ENCODE assay signal across 8 cellular contexts in genomic region chr15:57708047-57708446, GRCh38. TPM values are rescaled to one million over a fixed set of nuclear protein-coding genes. Genes with fewer than 3 reads are reported as not detected.
DNase-seq lines count a peak whose midpoint lies in the region; ATAC-seq and TF ChIP-seq lines count a peak whose summit lies in the region.

No MANE protein-coding gene starts in this region.

- peak overlapping the region; percentile 84 for H3K4me3 Mint-ChIP-seq in activated CD4-positive, alpha-beta memory T cell treated with anti-CD3 and anti-CD28 coated beads for 36 hours

- H3K9me3 Mint-ChIP-seq in activated CD4-positive, alpha-beta memory T cell treated with anti-CD3 and anti-CD28 coated beads for 36 hours, result no peaks in the 10 kb centered on the region

- peaks cover 67% of the 10 kb centered on the region for H3K4me1 Mint-ChIP-seq in activated CD4-positive, alpha-beta memory T cell treated with anti-CD3 and anti-CD28 coated beads for 36 hours (ENCODE audit: low read depth)

- H3K27ac ChIP-seq in HEK293 (ENCODE audit: extremely low read depth, low read depth, low read length), result no peak overlapping the region
- peak overlapping the region; percentile 93 for H3K27ac ChIP-seq in skeletal muscle tissue (ENCODE audit: low read depth, low read length)

- H3K9me3 ChIP-seq in HEK293 (ENCODE audit: control insufficient read depth, insufficient read depth, low read depth, low read length), result no peaks in the 10 kb centered on the region
- H3K9me3 ChIP-seq in skeletal muscle tissue (ENCODE audit: control insufficient read depth in 3 of 3, low read length in 3 of 3), result no peaks in the 10 kb centered on the region

- H3K36me3 ChIP-seq in HEK293 (ENCODE audit: control insufficient read depth in 2 of 2, insufficient read depth in 1 of 2, low read length in 2 of 2) (peaks cover 13 to 44% of the 10 kb centered on the region in 2 experiments), skeletal muscle tissue (ENCODE audit: control insufficient read depth in 3 of 3, insufficient read depth in 3 of 3, low read length in 3 of 3) (peaks cover 29 to 36% (median 35%) of the 10 kb centered on the region in 3 donors)

- H3K27me3 ChIP-seq in skeletal muscle tissue (ENCODE audit: control insufficient read depth in 3 of 3, insufficient read depth in 3 of 3, low read length in 3 of 3), result no peaks in the 10 kb centered on the region

- peaks cover 40% of the 10 kb centered on the region for H3K36me3 Mint-ChIP-seq in activated CD4-positive, alpha-beta memory T cell treated with anti-CD3 and anti-CD28 coated beads for 36 hours

- POLR2A ChIA-PET in HEK293 (lab: Yijun Ruan, JAX), result no interaction called here
- POLR2A ChIA-PET in activated CD4-positive, alpha-beta memory T cell treated with anti-CD3 and anti-CD28 coated beads for 36 hours (lab: Charles Lee), result no interaction called here

- peak overlapping the region; percentile 93 to 99 (median 96) for H3K9ac ChIP-seq in skeletal muscle tissue (ENCODE audit: low read depth in 1 of 3, low read length in 3 of 3)

- DNase-seq in activated CD4-positive, alpha-beta memory T cell treated with anti-CD3 and anti-CD28 coated beads for 36 hours, result no peak
- DNase-seq in globus pallidus (ENCODE audit: low spot score) (peak; percentile 25), NCI-H748 treated with DMSO at 0.1 percent for 48 hours (lab: John Stamatoyannopoulos, UW) (no peak), ecto neural progenitor cell (ENCODE audit: low spot score) (no peak)

- H3K4me3 ChIP-seq in HEK293 (ENCODE audit: low read depth, low read length) (peak overlapping the region; percentile 95), skeletal muscle tissue (ENCODE audit: low read length in 3 of 3) (peak overlapping the region; percentile 91 to 97 (median 92))

- ATAC-seq in GM21576 (IDR thresholded peaks at IDR 0.05; ENCODE audit: unreplicated experiment) (no peak), HG02970 (IDR thresholded peaks at IDR 0.05; ENCODE audit: low FRiP score, unreplicated experiment) (no peak)

- peak overlapping the region; percentile 88 for H3K27ac Mint-ChIP-seq in activated CD4-positive, alpha-beta memory T cell treated with anti-CD3 and anti-CD28 coated beads for 36 hours

- no peaks in the 10 kb centered on the region for H3K27me3 Mint-ChIP-seq in activated CD4-positive, alpha-beta memory T cell treated with anti-CD3 and anti-CD28 coated beads for 36 hours

- peaks cover 8% of the 10 kb centered on the region; the same call in 1 of the 2 replicates for H3K4me1 ChIP-seq in HEK293 (ENCODE audit: control insufficient read depth, insufficient read depth, low read length)
- H3K4me1 ChIP-seq in skeletal muscle tissue (ENCODE audit: control insufficient read depth in 3 of 3, insufficient read depth in 3 of 3, low read length in 3 of 3), result peaks cover 8 to 34% (median 12%) of the 10 kb centered on the region in 3 donors

- CTCF ChIA-PET in HEK293 (lab: Yijun Ruan, JAX), result interaction anchor here (0.7 to 1.3 kb wide), 2 partner anchors 25 to 36 kb away, joined by 3 to 4 read pairs; no protein-coding TSS in a partner anchor
- CTCF ChIA-PET in activated CD4-positive, alpha-beta memory T cell treated with anti-CD3 and anti-CD28 coated beads for 36 hours (lab: Charles Lee), result interaction anchor here (1.0 to 3.6 kb wide), 3 partner anchors 25 to 148 kb away, joined by 6 to 17 read pairs (median 13); no protein-coding TSS in a partner anchor

- intact Hi-C loops in activated CD4-positive, alpha-beta memory T cell treated with anti-CD3 and anti-CD28 coated beads for 36 hours (cut with micrococcal nuclease), result loop anchor here (5.0 to 10.0 kb wide), 4 partner anchors 627 to 1716 kb away; partner anchors contain the start of genes NEDD4 and TCF12

- no peak for TF ChIP-seq CTCF in HEK293 (tag by site-specific recombination; IDR thresholded peaks at IDR 0.05)

TF ChIP-seq in HEK293, 187 proteins besides CTCF, POLR2A, EP300 and RAD21:
- TF ChIP-seq PRDM6 (tag by site-specific recombination; IDR thresholded peaks at IDR 0.05) (0 out of 2 replicates have a peak, but pooled peaks have one; percentile 10), ZNF561 (tag by site-specific recombination; IDR thresholded peaks at IDR 0.05; ENCODE audit: borderline replicate concordance) (no peak), ZNF658 (tag by site-specific recombination; IDR thresholded peaks at IDR 0.05) (no peak), ATF2 (tag by site-specific recombination; IDR thresholded peaks at IDR 0.05; ENCODE audit: low read depth) (peak; percentile 90), FEZF1 (tag by site-specific recombination; IDR thresholded peaks at IDR 0.05) (no peak), ZNF629 (tag by site-specific recombination; IDR thresholded peaks at IDR 0.05) (0 out of 2 replicates have a peak, but pooled peaks have one; percentile 19)

RNA-seq across cellular contexts. Expression of gene POLR2M, which starts 1.5 kb away (rescaled TPM):
- total RNA-seq in activated CD4-positive, alpha-beta memory T cell treated with anti-CD3 and anti-CD28 coated beads for 36 hours, result 10 to 100 TPM; 84.1 to 86.5 TPM
- total RNA-seq in skeletal muscle tissue, result 256 TPM
